ENCODE assay signal across 20 cellular contexts in genomic region chr7:112213735-112214134, GRCh38.
"Had no signal": no experiment of that assay in that cellular context is flagged by ENCODE, and none has a peak within 500 bp of the region (broad histone marks: within the 10 kb centered on the region; RNA-seq: fewer than 3 reads in every experiment).

No MANE protein-coding gene starts in this region.

- H3K27ac Mint-ChIP-seq: activated CD8-positive, alpha-beta T cell treated with anti-CD3 and anti-CD28 coated beads for 36 hours; activated naive CD4-positive, alpha-beta T cell treated with anti-CD3 and anti-CD28 coated beads, Interleukin-2, amount 50 U/mL, for 24 hours; activated naive CD8-positive, alpha-beta T cell treated with anti-CD3 and anti-CD28 coated beads, Interleukin-2, amount 50 U/mL, for 24 hours; activated T-helper 2 cell treated with anti-CD3 and anti-CD28 coated beads, Interferon-gamma antibody, Interleukin-2, Interleukin-4, amounts not matched to agents 10 μg/mL and 5 μg/mL and 100 μg/mL, durations not matched to agents 14 hours and 24 hours and 36 hours; IgD-negative memory B cell; T-helper 17 cell; WTC11 had no signal

- ATAC-seq: activated CD8-positive, alpha-beta T cell treated with anti-CD3 and anti-CD28 coated beads for 36 hours; activated naive CD8-positive, alpha-beta T cell treated with anti-CD3 and anti-CD28 coated beads, Interleukin-2, amount 50 U/mL, for 24 hours; body of pancreas; T-helper 17 cell; WTC11 had no signal

- H3K36me3 Mint-ChIP-seq: WTC11 had no signal

- DNase-seq: activated CD8-positive, alpha-beta memory T cell treated with anti-CD3 and anti-CD28 coated beads, Interleukin-2, amount 50 U/mL, for 4 hours; activated CD8-positive, alpha-beta T cell treated with anti-CD3 and anti-CD28 coated beads for 36 hours; activated naive CD8-positive, alpha-beta T cell treated with anti-CD3 and anti-CD28 coated beads, Interleukin-2, amount 50 U/mL, for 24 hours; amniotic stem cell; body of pancreas; KG1; NCI-H1092; NCI-H1930; NCI-H2171; NCI-H345; NCI-H510A; NCI-H526 treated with DMSO at 0.1 percent for 48 hours; PC-9; SIG-M5; T-helper 17 cell; T-helper 9 cell had no signal

- H3K4me3 Mint-ChIP-seq: activated CD8-positive, alpha-beta T cell treated with anti-CD3 and anti-CD28 coated beads for 36 hours; activated naive CD4-positive, alpha-beta T cell treated with anti-CD3 and anti-CD28 coated beads, Interleukin-2, amount 50 U/mL, for 24 hours; activated naive CD8-positive, alpha-beta T cell treated with anti-CD3 and anti-CD28 coated beads, Interleukin-2, amount 50 U/mL, for 24 hours; IgD-negative memory B cell; T-helper 17 cell; WTC11 had no signal

- H3K9me3 Mint-ChIP-seq: activated CD8-positive, alpha-beta T cell treated with anti-CD3 and anti-CD28 coated beads for 36 hours; activated naive CD4-positive, alpha-beta T cell treated with anti-CD3 and anti-CD28 coated beads, Interleukin-2, amount 50 U/mL, for 24 hours; activated naive CD8-positive, alpha-beta T cell treated with anti-CD3 and anti-CD28 coated beads, Interleukin-2, amount 50 U/mL, for 24 hours; activated T-helper 2 cell treated with anti-CD3 and anti-CD28 coated beads, Interferon-gamma antibody, Interleukin-2, Interleukin-4, amounts not matched to agents 10 μg/mL and 5 μg/mL and 100 μg/mL, durations not matched to agents 14 hours and 24 hours and 36 hours; IgD-negative memory B cell; WTC11 had no signal

- H3K27me3 Mint-ChIP-seq: activated CD8-positive, alpha-beta T cell treated with anti-CD3 and anti-CD28 coated beads for 36 hours; activated naive CD4-positive, alpha-beta T cell treated with anti-CD3 and anti-CD28 coated beads, Interleukin-2, amount 50 U/mL, for 24 hours; activated naive CD8-positive, alpha-beta T cell treated with anti-CD3 and anti-CD28 coated beads, Interleukin-2, amount 50 U/mL, for 24 hours; IgD-negative memory B cell; T-helper 17 cell had no signal
